ENCODE assay signal across 3 cellular contexts in the genomic region with DNA sequence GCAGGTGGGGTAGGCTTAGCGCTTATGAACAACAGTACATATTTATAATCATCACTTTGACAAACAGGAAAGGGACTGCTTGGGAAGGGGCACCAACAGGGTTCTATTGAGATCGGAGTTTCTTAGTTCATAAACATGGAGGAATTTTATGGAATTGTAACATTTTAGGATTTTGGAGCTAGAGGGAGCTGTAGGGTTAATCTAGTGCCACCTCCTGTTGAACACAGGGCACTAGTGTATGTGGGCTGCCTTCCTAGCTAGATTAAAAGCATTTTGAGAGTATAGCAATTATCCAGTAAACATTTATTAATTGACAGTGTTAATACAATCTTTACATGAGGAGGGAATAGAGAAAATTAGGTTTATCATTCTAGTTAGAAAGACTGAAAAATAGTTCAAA.
TF ChIP-seq lines count a peak whose summit lies in the region.

No MANE protein-coding gene starts in this region.

TF ChIP-seq in IMR-90, 13 proteins besides CTCF, POLR2A, EP300 and RAD21:
- TF ChIP-seq RCOR1 (IDR thresholded peaks at IDR 0.05; ENCODE audit: insufficient replicate concordance, low read length) (no peak), NFE2L2 (IDR thresholded peaks at IDR 0.05; ENCODE audit: low read depth, low read length) (no peak), CEBPB (IDR thresholded peaks at IDR 0.05; ENCODE audit: low read depth, low read length) (no peak), SMC3 (IDR thresholded peaks at IDR 0.05; ENCODE audit: low read depth, low read length) (no peak), BHLHE40 (IDR thresholded peaks at IDR 0.05; ENCODE audit: low read depth, low read length) (no peak), CHD1 (IDR thresholded peaks at IDR 0.05; ENCODE audit: low read depth, low read length) (no peak)
- TF ChIP-seq, protein P1, sequence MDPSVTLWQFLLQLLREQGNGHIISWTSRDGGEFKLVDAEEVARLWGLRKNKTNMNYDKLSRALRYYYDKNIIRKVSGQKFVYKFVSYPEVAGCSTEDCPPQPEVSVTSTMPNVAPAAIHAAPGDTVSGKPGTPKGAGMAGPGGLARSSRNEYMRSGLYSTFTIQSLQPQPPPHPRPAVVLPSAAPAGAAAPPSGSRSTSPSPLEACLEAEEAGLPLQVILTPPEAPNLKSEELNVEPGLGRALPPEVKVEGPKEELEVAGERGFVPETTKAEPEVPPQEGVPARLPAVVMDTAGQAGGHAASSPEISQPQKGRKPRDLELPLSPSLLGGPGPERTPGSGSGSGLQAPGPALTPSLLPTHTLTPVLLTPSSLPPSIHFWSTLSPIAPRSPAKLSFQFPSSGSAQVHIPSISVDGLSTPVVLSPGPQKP (IDR thresholded peaks at IDR 0.05; ENCODE audit: borderline replicate concordance, low read depth, low read length) = no peak
- TF ChIP-seq, protein P2, sequence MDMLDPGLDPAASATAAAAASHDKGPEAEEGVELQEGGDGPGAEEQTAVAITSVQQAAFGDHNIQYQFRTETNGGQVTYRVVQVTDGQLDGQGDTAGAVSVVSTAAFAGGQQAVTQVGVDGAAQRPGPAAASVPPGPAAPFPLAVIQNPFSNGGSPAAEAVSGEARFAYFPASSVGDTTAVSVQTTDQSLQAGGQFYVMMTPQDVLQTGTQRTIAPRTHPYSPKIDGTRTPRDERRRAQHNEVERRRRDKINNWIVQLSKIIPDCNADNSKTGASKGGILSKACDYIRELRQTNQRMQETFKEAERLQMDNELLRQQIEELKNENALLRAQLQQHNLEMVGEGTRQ (IDR thresholded peaks at IDR 0.05; ENCODE audit: low read depth, low read length) = no peak

TF ChIP-seq in GM12878, 131 proteins besides CTCF, POLR2A, EP300 and RAD21:
- TF ChIP-seq CBX5 (IDR thresholded peaks at IDR 0.05; ENCODE audit: low read depth) = 0 out of 2 replicates have a peak, but pooled peaks have one; percentile 16
- TF ChIP-seq, protein P3, sequence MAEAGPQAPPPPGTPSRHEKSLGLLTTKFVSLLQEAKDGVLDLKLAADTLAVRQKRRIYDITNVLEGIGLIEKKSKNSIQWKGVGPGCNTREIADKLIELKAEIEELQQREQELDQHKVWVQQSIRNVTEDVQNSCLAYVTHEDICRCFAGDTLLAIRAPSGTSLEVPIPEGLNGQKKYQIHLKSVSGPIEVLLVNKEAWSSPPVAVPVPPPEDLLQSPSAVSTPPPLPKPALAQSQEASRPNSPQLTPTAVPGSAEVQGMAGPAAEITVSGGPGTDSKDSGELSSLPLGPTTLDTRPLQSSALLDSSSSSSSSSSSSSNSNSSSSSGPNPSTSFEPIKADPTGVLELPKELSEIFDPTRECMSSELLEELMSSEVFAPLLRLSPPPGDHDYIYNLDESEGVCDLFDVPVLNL (IDR thresholded peaks at IDR 0.05; ENCODE audit: low read depth, low read length) = no peak

TF ChIP-seq in HepG2, 621 proteins besides CTCF, POLR2A, EP300 and RAD21:
- TF ChIP-seq TSC22D2 (CRISPR knock-in tag; IDR thresholded peaks at IDR 0.05; ENCODE audit: borderline replicate concordance) (no peak), ZNF629 (CRISPR knock-in tag; conservative IDR thresholded peaks at IDR 0.05) (no peak), ZNF652 (CRISPR knock-in tag; IDR thresholded peaks at IDR 0.05; ENCODE audit: borderline replicate concordance, low read depth) (peak; percentile 66), AKAP8 (CRISPR knock-in tag; IDR thresholded peaks at IDR 0.05) (no peak), SMC3 (IDR thresholded peaks at IDR 0.05; ENCODE audit: low read length) (0 out of 2 replicates have a peak, but pooled peaks have one; percentile 12), FOSL1 (CRISPR knock-in tag; IDR thresholded peaks at IDR 0.05; ENCODE audit: borderline replicate concordance) (no peak), MEIS1 (CRISPR knock-in tag; IDR thresholded peaks at IDR 0.05; ENCODE audit: borderline replicate concordance) (no peak), CHD2 (IDR thresholded peaks at IDR 0.05; ENCODE audit: low read depth, low read length) (no peak), NCOA1 (CRISPR knock-in tag; IDR thresholded peaks at IDR 0.05) (no peak), ATRX (CRISPR knock-in tag; IDR thresholded peaks at IDR 0.05; ENCODE audit: borderline replicate concordance) (no peak)
- TF ChIP-seq, protein P4, sequence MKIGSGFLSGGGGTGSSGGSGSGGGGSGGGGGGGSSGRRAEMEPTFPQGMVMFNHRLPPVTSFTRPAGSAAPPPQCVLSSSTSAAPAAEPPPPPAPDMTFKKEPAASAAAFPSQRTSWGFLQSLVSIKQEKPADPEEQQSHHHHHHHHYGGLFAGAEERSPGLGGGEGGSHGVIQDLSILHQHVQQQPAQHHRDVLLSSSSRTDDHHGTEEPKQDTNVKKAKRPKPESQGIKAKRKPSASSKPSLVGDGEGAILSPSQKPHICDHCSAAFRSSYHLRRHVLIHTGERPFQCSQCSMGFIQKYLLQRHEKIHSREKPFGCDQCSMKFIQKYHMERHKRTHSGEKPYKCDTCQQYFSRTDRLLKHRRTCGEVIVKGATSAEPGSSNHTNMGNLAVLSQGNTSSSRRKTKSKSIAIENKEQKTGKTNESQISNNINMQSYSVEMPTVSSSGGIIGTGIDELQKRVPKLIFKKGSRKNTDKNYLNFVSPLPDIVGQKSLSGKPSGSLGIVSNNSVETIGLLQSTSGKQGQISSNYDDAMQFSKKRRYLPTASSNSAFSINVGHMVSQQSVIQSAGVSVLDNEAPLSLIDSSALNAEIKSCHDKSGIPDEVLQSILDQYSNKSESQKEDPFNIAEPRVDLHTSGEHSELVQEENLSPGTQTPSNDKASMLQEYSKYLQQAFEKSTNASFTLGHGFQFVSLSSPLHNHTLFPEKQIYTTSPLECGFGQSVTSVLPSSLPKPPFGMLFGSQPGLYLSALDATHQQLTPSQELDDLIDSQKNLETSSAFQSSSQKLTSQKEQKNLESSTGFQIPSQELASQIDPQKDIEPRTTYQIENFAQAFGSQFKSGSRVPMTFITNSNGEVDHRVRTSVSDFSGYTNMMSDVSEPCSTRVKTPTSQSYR (CRISPR knock-in tag; IDR thresholded peaks at IDR 0.05; ENCODE audit: borderline replicate concordance) = no peak
